ENCODE assay signal across 18 cellular contexts in the genomic region with DNA sequence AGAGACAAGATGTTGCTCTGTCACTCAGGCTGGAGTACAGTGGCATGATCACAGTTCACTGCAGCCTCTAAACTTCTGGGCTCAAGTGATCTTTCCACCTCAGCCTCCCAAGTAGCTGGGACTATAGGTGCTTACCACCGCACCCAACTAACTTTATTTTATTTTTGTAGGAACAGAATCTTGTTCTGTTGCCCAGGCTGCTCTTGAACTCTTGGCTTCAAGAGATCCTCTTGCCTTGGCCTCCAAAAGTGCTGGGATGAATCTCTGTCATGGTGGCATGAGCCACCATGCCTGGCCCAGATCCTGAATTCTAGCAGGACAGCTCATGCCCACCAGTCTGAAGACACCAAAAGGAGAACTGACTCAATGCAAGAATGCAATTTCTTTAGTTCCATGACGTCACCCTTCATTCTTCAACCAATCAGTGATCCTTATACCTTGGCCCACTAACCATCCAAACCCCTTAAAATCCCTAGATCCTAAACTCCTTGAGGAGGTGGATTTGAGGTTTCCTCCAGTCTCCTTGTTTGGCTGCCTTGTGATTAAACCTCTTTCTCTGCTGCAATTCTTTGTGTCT. TPM values are rescaled to one million over a fixed set of nuclear protein-coding genes. Genes with fewer than 3 reads are reported as not detected.
DNase-seq lines count a peak whose midpoint lies in the region; ATAC-seq and TF ChIP-seq lines count a peak whose summit lies in the region.
"Had no signal": no experiment of that assay in that cellular context is flagged by ENCODE, and none has a peak within 500 bp of the region (broad histone marks: within the 10 kb centered on the region; RNA-seq: fewer than 3 reads in every experiment).

No MANE protein-coding gene starts in this region.

- no peaks in the 10 kb centered on the region for H3K9me2 ChIP-seq in GM23248 (ENCODE audit: insufficient read depth)

- ATAC-seq in GM18867 (IDR thresholded peaks at IDR 0.05; ENCODE audit: unreplicated experiment) (peak; percentile 13), HG03342 (IDR thresholded peaks at IDR 0.05; ENCODE audit: unreplicated experiment) (peak; percentile 32)
- ATAC-seq: activated CD8-positive, alpha-beta T cell treated with anti-CD3 and anti-CD28 coated beads for 36 hours had no signal

- no peaks in the 10 kb centered on the region for H3K4me1 ChIP-seq in GM23248 (ENCODE audit: insufficient read depth)
- H3K4me1 ChIP-seq in uterus = no peaks in the 10 kb centered on the region
- H3K4me1 ChIP-seq in CD8-positive, alpha-beta memory T cell (ENCODE audit: insufficient read depth, low read length) = no peaks in the 10 kb centered on the region
- H3K4me1 ChIP-seq: Caco-2, left ventricle myocardium inferior had no signal

- H3K9ac ChIP-seq in GM23248 = no peak overlapping the region

- H4K20me1 ChIP-seq in GM23248 (ENCODE audit: insufficient read depth) = no peaks in the 10 kb centered on the region

- CTCF ChIA-PET in CD8-positive, alpha-beta memory T cell (lab: Charles Lee) = no interaction called here

- H3F3A ChIP-seq in GM23248 (ENCODE audit: insufficient read depth) = peaks cover 6% of the 10 kb centered on the region; the same call in 1 of the 2 replicates

- no peak for TF ChIP-seq POLR2A in uterus (IDR thresholded peaks at IDR 0.05)

- no peak overlapping the region for H2AFZ ChIP-seq in GM23248

- H3K9me3 ChIP-seq in GM23248 (ENCODE audit: low read depth) (no peaks in the 10 kb centered on the region), uterus (no peaks in the 10 kb centered on the region)
- no peaks in the 10 kb centered on the region for H3K9me3 ChIP-seq in CD8-positive, alpha-beta memory T cell (ENCODE audit: low read length)
- H3K9me3 ChIP-seq: Caco-2, left ventricle myocardium inferior, MG63 had no signal

- DNase-seq in GM23248 (peak; percentile 18), kidney tubule cell (ENCODE audit: low spot score) (peak; percentile 12), NCI-H2196 treated with DMSO at 0.1 percent for 48 hours (lab: John Stamatoyannopoulos, UW; ENCODE audit: unreplicated experiment) (no peak), uterus (no peak), D341Med (ENCODE audit: low spot score) (no peak)
- DNase-seq in CD8-positive, alpha-beta memory T cell = no peak
- DNase-seq: activated CD8-positive, alpha-beta T cell treated with anti-CD3 and anti-CD28 coated beads for 36 hours; activated naive CD8-positive, alpha-beta T cell treated with anti-CD3 and anti-CD28 coated beads, Interleukin-2, amount 10 ng/mL, durations not matched to agents 7 days and 5 days; Caco-2; dermis blood vessel endothelial cell; foreskin melanocyte; left ventricle myocardium inferior; MG63; NCI-H526 treated with DMSO at 0.1 percent for 48 hours; posterior cingulate gyrus; stimulated activated CD4-positive, alpha-beta T cell treated with anti-CD3 and anti-CD28 coated beads, Interleukin-4, amount 100 ng/mL, for 4 hours had no signal

- intact Hi-C loops in uterus (cut with DNase I; ENCODE audit: low total_unique reads) = no loop called here

- no peak overlapping the region for H3K4me3 ChIP-seq in GM23248
- no peak overlapping the region for H3K4me3 ChIP-seq in uterus
- H3K4me3 ChIP-seq in CD8-positive, alpha-beta memory T cell (ENCODE audit: low read length) = no peak overlapping the region
- H3K4me3 ChIP-seq: left ventricle myocardium inferior, MG63 had no signal

- H3K27ac Mint-ChIP-seq in CD8-positive, alpha-beta memory T cell = no peak overlapping the region
- H3K27ac Mint-ChIP-seq: activated CD8-positive, alpha-beta T cell treated with anti-CD3 and anti-CD28 coated beads for 36 hours; activated naive CD8-positive, alpha-beta T cell treated with anti-CD3 and anti-CD28 coated beads, Interleukin-2, amount 10 ng/mL, durations not matched to agents 7 days and 5 days had no signal

- no peak overlapping the region for H3K4me2 ChIP-seq in GM23248 (ENCODE audit: unreplicated experiment)

- in situ Hi-C loops in GM23248 (cut with MboI) = no loop called here

- H3K27ac ChIP-seq in GM23248 = no peak overlapping the region
- no peak overlapping the region for H3K27ac ChIP-seq in uterus
- no peak overlapping the region for H3K27ac ChIP-seq in CD8-positive, alpha-beta memory T cell (ENCODE audit: low read depth, low read length)
- H3K27ac ChIP-seq: left ventricle myocardium inferior had no signal

- H3K36me3 ChIP-seq in GM23248 (ENCODE audit: low read depth) = no peaks in the 10 kb centered on the region
- no peaks in the 10 kb centered on the region for H3K36me3 ChIP-seq in uterus
- no peaks in the 10 kb centered on the region for H3K36me3 ChIP-seq in CD8-positive, alpha-beta memory T cell (ENCODE audit: insufficient read depth, low read length)
- H3K36me3 ChIP-seq: left ventricle myocardium inferior, MG63 had no signal

- no peaks in the 10 kb centered on the region for H3K36me3 Mint-ChIP-seq in CD8-positive, alpha-beta memory T cell
- H3K36me3 Mint-ChIP-seq: activated naive CD8-positive, alpha-beta T cell treated with anti-CD3 and anti-CD28 coated beads, Interleukin-2, amount 10 ng/mL, durations not matched to agents 7 days and 5 days had no signal

- TF ChIP-seq CTCF in uterus (IDR thresholded peaks at IDR 0.05) = no peak

- no peaks in the 10 kb centered on the region for H3K27me3 ChIP-seq in GM23248 (replicated peaks; ENCODE audit: insufficient read depth)
- H3K27me3 ChIP-seq in uterus = no peaks in the 10 kb centered on the region
- H3K27me3 ChIP-seq in CD8-positive, alpha-beta memory T cell (ENCODE audit: insufficient read depth, low read length, poor library complexity, severe bottlenecking) = no peaks in the 10 kb centered on the region
- H3K27me3 ChIP-seq: MG63 had no signal

- H3K79me2 ChIP-seq in GM23248 (ENCODE audit: insufficient read depth) = no peaks in the 10 kb centered on the region

- WGBS in GM23248 (ENCODE audit: low coverage in 1 of 2, low lambda C conversion rate in 2 of 2, missing lambda C conversion rate in 2 of 2), 2 experiments = 36 to 44% methylated on average over 2 of the region's 2 CpGs

- peaks cover 5 to 6% (median 6%) of the 10 kb centered on the region in 3 donors for H3K4me1 Mint-ChIP-seq in CD8-positive, alpha-beta memory T cell

- H3K27me3 Mint-ChIP-seq in CD8-positive, alpha-beta memory T cell = peaks cover 17 to 53% of the 10 kb centered on the region in 2 donors

- H3K4me3 Mint-ChIP-seq in CD8-positive, alpha-beta memory T cell = no peak overlapping the region
- H3K4me3 Mint-ChIP-seq: activated CD8-positive, alpha-beta T cell treated with anti-CD3 and anti-CD28 coated beads for 36 hours; activated naive CD8-positive, alpha-beta T cell treated with anti-CD3 and anti-CD28 coated beads, Interleukin-2, amount 10 ng/mL, durations not matched to agents 7 days and 5 days had no signal

- no peaks in the 10 kb centered on the region for H3K9me3 Mint-ChIP-seq in CD8-positive, alpha-beta memory T cell
- H3K9me3 Mint-ChIP-seq: activated CD8-positive, alpha-beta T cell treated with anti-CD3 and anti-CD28 coated beads for 36 hours; activated naive CD8-positive, alpha-beta T cell treated with anti-CD3 and anti-CD28 coated beads, Interleukin-2, amount 10 ng/mL, durations not matched to agents 7 days and 5 days had no signal

- POLR2A ChIA-PET in CD8-positive, alpha-beta memory T cell (lab: Charles Lee) = no interaction called here

RNA-seq across cellular contexts. Expression of a gene that starts 25.6 kb away (rescaled TPM):
- total RNA-seq in GM23248 (2014; rRNA removed; shearing (Covaris generic)) = 37.9 and 51.2 TPM in 2 replicates
- 38.2 and 39.2 TPM in 2 replicates for polyA plus RNA-seq in GM23248 (2016; fragmentation: Nextera tagmentation; extraction: Ambion mirVana)
- 10 to 100 TPM; 54.1 to 85.1 (median 70.4) TPM for total RNA-seq in uterus
- total RNA-seq in CD8-positive, alpha-beta memory T cell = 100 to 1,000 TPM; 113 to 115 TPM
- polyA plus RNA-seq in CD8-positive, alpha-beta memory T cell = 64.6 TPM

RNA-seq across cellular contexts. Expression of a gene that starts 31.8 kb away (rescaled TPM):
- total RNA-seq in GM23248 (2014; rRNA removed; shearing (Covaris generic)) = 60.7 and 68.0 TPM in 2 replicates
- 33.1 and 36.2 TPM in 2 replicates for polyA plus RNA-seq in GM23248 (2016; fragmentation: Nextera tagmentation; extraction: Ambion mirVana)
- 10 to 100 TPM; 20.3 to 82.2 (median 52.7) TPM for total RNA-seq in uterus
- 10 to 100 TPM; 83.0 to 99.2 TPM for total RNA-seq in CD8-positive, alpha-beta memory T cell
- polyA plus RNA-seq in CD8-positive, alpha-beta memory T cell = 38.7 TPM

RNA-seq across cellular contexts. Expression of a gene that starts 46.8 kb away (rescaled TPM):
- 0.11 and 0.25 TPM in 2 replicates for total RNA-seq in GM23248 (2014; rRNA removed; shearing (Covaris generic))
- polyA plus RNA-seq in GM23248 (2016; fragmentation: Nextera tagmentation; extraction: Ambion mirVana) = 0.47 and 0.48 TPM in 2 replicates
- 1 to 10 TPM in 1 of 4 donors, under 1 TPM in 1, not detected in 2; 0.95 to 1.1 TPM for total RNA-seq in uterus
- total RNA-seq in CD8-positive, alpha-beta memory T cell = under 1 TPM; 0.49 to 0.53 TPM
- polyA plus RNA-seq in CD8-positive, alpha-beta memory T cell = not detected
- total RNA-seq: Caco-2 had no signal

Comparison
In these comparisons a context has a peak if more than half of its experiments do, and no peak if none do; other contexts are left out.
1. DNase-seq: peak in GM23248 (single experiment) and kidney tubule cell (single experiment); none in NCI-H2196 treated with DMSO at 0.1 percent for 48 hours (single experiment), uterus (0 of 2), CD8-positive, alpha-beta memory T cell (0 of 5) and D341Med (single experiment).